8 cellular contexts compared by ENCODE assay signal in genomic region chr6:8435093-8435844, GRCh38. TPM values are rescaled to one million over a fixed set of nuclear protein-coding genes. Genes with fewer than 3 reads are reported as not detected.
DNase-seq lines count a peak whose midpoint lies in the region; ATAC-seq lines count a peak whose summit lies in the region.

SLC35B3 (minus strand) TSS chr6:8435545.

- peak; percentile 88 to 92 for ATAC-seq in naive B cell (ENCODE audit: low read depth in 2 of 2)
- peak; percentile 98 for ATAC-seq in stimulated activated effector memory CD8-positive, alpha-beta T cell treated with anti-CD3 and anti-CD28 coated beads, Interleukin-12 subunit alpha, Interleukin-12 subunit beta, amount 100 ng/mL, for 72 hours

- peak within 1 kb of the TSS; percentile 79 to 99 (median 98) for H3K27ac Mint-ChIP-seq in naive B cell
- peak within 1 kb of the TSS; percentile 99 for H3K27ac Mint-ChIP-seq in stimulated activated effector memory CD8-positive, alpha-beta T cell treated with anti-CD3 and anti-CD28 coated beads, Interleukin-12 subunit alpha, Interleukin-12 subunit beta, amount 100 ng/mL, for 72 hours

- no peaks in the 10 kb centered on the region for H3K27me3 Mint-ChIP-seq in naive B cell

- H3K9me3 Mint-ChIP-seq in naive B cell = no peaks in the 10 kb centered on the region
- peaks cover 2% of the 10 kb centered on the region for H3K9me3 Mint-ChIP-seq in stimulated activated effector memory CD8-positive, alpha-beta T cell treated with anti-CD3 and anti-CD28 coated beads, Interleukin-12 subunit alpha, Interleukin-12 subunit beta, amount 100 ng/mL, for 72 hours

- H3K4me1 Mint-ChIP-seq in naive B cell = peaks cover 27 to 36% (median 29%) of the 10 kb centered on the region in 3 donors
- H3K4me1 Mint-ChIP-seq in stimulated activated effector memory CD8-positive, alpha-beta T cell treated with anti-CD3 and anti-CD28 coated beads, Interleukin-12 subunit alpha, Interleukin-12 subunit beta, amount 100 ng/mL, for 72 hours = peaks cover 34% of the 10 kb centered on the region

- DNase-seq in Daoy (ENCODE audit: low read depth) (peak; percentile 98), GOT3 (lab: John Stamatoyannopoulos, UW) (peak; percentile 82), LHCN-M2 (ENCODE audit: low read depth) (peak; percentile 87), RPMI7951 (ENCODE audit: low read depth) (peak; percentile 88), fibroblast of gingiva (ENCODE audit: low read depth) (peak; percentile 92), naive B cell (peak; percentile 99)
- DNase-seq in activated T-helper 1 cell treated with anti-CD3 and anti-CD28 coated beads, Interleukin-2, amount 50 U/mL, for 16 hours (ENCODE audit: low read depth in 1 of 2, low spot score in 1 of 2) = peak; percentile 96 to 98
- peak; percentile 99 for DNase-seq in stimulated activated effector memory CD8-positive, alpha-beta T cell treated with anti-CD3 and anti-CD28 coated beads, Interleukin-12 subunit alpha, Interleukin-12 subunit beta, amount 100 ng/mL, for 72 hours (ENCODE audit: low spot score in 2 of 2)

- H3K36me3 Mint-ChIP-seq in naive B cell = peaks cover 0 to 3% of the 10 kb centered on the region in 2 donors
- peaks cover 22% of the 10 kb centered on the region for H3K36me3 Mint-ChIP-seq in stimulated activated effector memory CD8-positive, alpha-beta T cell treated with anti-CD3 and anti-CD28 coated beads, Interleukin-12 subunit alpha, Interleukin-12 subunit beta, amount 100 ng/mL, for 72 hours

- peak within 1 kb of the TSS; percentile 89 to 98 (median 96) for H3K4me3 Mint-ChIP-seq in naive B cell
- peak within 1 kb of the TSS; percentile 91 for H3K4me3 Mint-ChIP-seq in stimulated activated effector memory CD8-positive, alpha-beta T cell treated with anti-CD3 and anti-CD28 coated beads, Interleukin-12 subunit alpha, Interleukin-12 subunit beta, amount 100 ng/mL, for 72 hours

RNA-seq across cellular contexts. Expression of gene SLC35B3, which starts in this region (rescaled TPM):
- total RNA-seq in Daoy (2014; rRNA removed; shearing (Covaris generic)) = 10.2 and 12.2 TPM in 2 replicates
- 19.6 and 20.7 TPM in 2 replicates for total RNA-seq in LHCN-M2 (2014; rRNA removed)
- polyA plus RNA-seq in LHCN-M2 (2012) = 19.6 TPM
- total RNA-seq in RPMI7951 (2014; rRNA removed; shearing (Covaris generic)) = 18.8 and 20.4 TPM in 2 replicates
- polyA plus RNA-seq in naive B cell (ENCODE audit: low read depth in 6 of 6) = 10 to 100 TPM in 4 of 6 donors, 1 to 10 TPM in 2; 7.1 to 14.6 (median 11.7) TPM

Comparison
In these comparisons a context has a peak if more than half of its experiments do, and no peak if none do; other contexts are left out.
1. Peak in every context shown above with its lines: DNase-seq and ATAC-seq.